20 cellular contexts compared by ENCODE assay signal in genomic region chr5:164383662-164384061, GRCh38.
A peak's percentile ranks its signal among the peaks of the same experiment; 100 is the strongest.
DNase-seq lines count a peak whose midpoint lies in the region; ATAC-seq, FAIRE-seq and TF ChIP-seq lines count a peak whose summit lies in the region.
"Had no signal": no experiment of that assay in that cellular context is flagged by ENCODE, and none has a peak within 500 bp of the region (broad histone marks: within the 10 kb centered on the region; RNA-seq: fewer than 3 reads in every experiment).

No MANE protein-coding gene starts in this region.

- H3K9me3 ChIP-seq in K562 (replicated peaks; ENCODE audit: control insufficient read depth, insufficient read depth, low read depth, low read length) = peaks cover 11% of the 10 kb centered on the region
- H3K9me3 ChIP-seq in kidney (ENCODE audit: control insufficient read depth in 1 of 2, low read length in 2 of 2) = no peaks in the 10 kb centered on the region
- peaks cover 67% of the 10 kb centered on the region for H3K9me3 ChIP-seq in HepG2 (ENCODE audit: low read length)
- H3K9me3 ChIP-seq in stomach = peaks cover 0 to 29% (median 13%) of the 10 kb centered on the region in 4 donors
- H3K9me3 ChIP-seq: A549, BE2C had no signal

- no peaks in the 10 kb centered on the region for H3K27me3 ChIP-seq in K562 (ENCODE audit: control insufficient read depth in 2 of 2, insufficient read depth in 2 of 2, low read length in 2 of 2)
- H3K27me3 ChIP-seq in HepG2 (ENCODE audit: control insufficient read depth in 1 of 2, insufficient read depth in 2 of 2, low read length in 2 of 2) = no peaks in the 10 kb centered on the region
- no peaks in the 10 kb centered on the region for H3K27me3 ChIP-seq in stomach
- H3K27me3 ChIP-seq: BE2C, BLaER1 had no signal

- H3K4me3 ChIP-seq in K562 = no peak overlapping the region
- H3K4me3 ChIP-seq in kidney (ENCODE audit: low read length in 2 of 2) = no peak overlapping the region
- no peak overlapping the region for H3K4me3 ChIP-seq in HepG2 (replicated peaks in 1 of 3; ENCODE audit: insufficient read depth in 1 of 3, low read depth in 2 of 3, low read length in 3 of 3)
- no peak overlapping the region for H3K4me3 ChIP-seq in stomach
- H3K4me3 ChIP-seq: A549, BLaER1 had no signal

- TF ChIP-seq RAD21 in K562 (CRISPR knock-in tag; conservative IDR thresholded peaks at IDR 0.05 in 1 of 2, IDR thresholded peaks at IDR 0.05 in 1 of 2) (no peak), HepG2 (CRISPR knock-in tag; IDR thresholded peaks at IDR 0.05) (no peak)

- CTCF ChIA-PET in K562 (lab: Yijun Ruan, JAX; ENCODE audit: low intra/inter-chr PET ratio) (no interaction called here), HepG2 (lab: Yijun Ruan, JAX; ENCODE audit: low intra/inter-chr PET ratio, low total read pairs) (no interaction called here)

- TF ChIP-seq EP300 in K562 (IDR thresholded peaks at IDR 0.05; ENCODE audit: low read length) (no peak), HepG2 (IDR thresholded peaks at IDR 0.05; ENCODE audit: low read depth in 2 of 2, low read length in 2 of 2) (no peak), HepG2 (CRISPR knock-in tag; IDR thresholded peaks at IDR 0.05; ENCODE audit: borderline replicate concordance) (no peak), stomach (IDR thresholded peaks at IDR 0.05) (no peak)

- in situ Hi-C loops in K562 (cut with MboI) (no loop called here), HepG2 (cut with HindIII; ENCODE audit: extremely low pct_ligation_motif_present, low pct_unique_long_range_greater_than_20kb) (no loop called here)

- no peak overlapping the region for H2AFZ ChIP-seq in K562 (ENCODE audit: low read depth, low read length)
- no peak overlapping the region for H2AFZ ChIP-seq in HepG2 (ENCODE audit: low read length)

- ATAC-seq in K562 (no peak), HepG2 (no peak)
- ATAC-seq: A549 had no signal

- intact Hi-C loops in K562 (cut with micrococcal nuclease) = no loop called here
- intact Hi-C loops in kidney (cut with DNase I) = no loop called here
- intact Hi-C loops in HepG2 (cut with micrococcal nuclease; ENCODE audit: unreplicated experiment) = no loop called here
- intact Hi-C loops in stomach (cut with DNase I; ENCODE audit: low total_unique reads) = no loop called here

- H3K4me1 ChIP-seq in K562 (replicated peaks in 1 of 2; ENCODE audit: control insufficient read depth in 2 of 2, insufficient read depth in 2 of 2, low read length in 2 of 2) (no peaks in the 10 kb centered on the region), kidney (ENCODE audit: control insufficient read depth in 1 of 2, insufficient read depth in 1 of 2, low read depth in 1 of 2, low read length in 2 of 2) (no peaks in the 10 kb centered on the region), HepG2 (ENCODE audit: insufficient read depth, low read length) (no peaks in the 10 kb centered on the region), stomach (no peaks in the 10 kb centered on the region)
- H3K4me1 ChIP-seq: A549, BE2C, BLaER1 had no signal

- BruUV-seq in K562 (replicated peaks; lab: Mats Ljungman, UMichigan) (no TSS peak), HepG2 (replicated peaks; lab: Mats Ljungman, UMichigan) (no TSS peak)

- TF ChIP-seq POLR2A in K562 (conservative IDR thresholded peaks at IDR 0.05) (no peak), HepG2 (IDR thresholded peaks at IDR 0.05; ENCODE audit: insufficient read depth in 1 of 2, low read depth in 2 of 2, low read length in 2 of 2) (no peak), stomach (IDR thresholded peaks at IDR 0.05) (no peak)

- H3K4me2 ChIP-seq in K562 (ENCODE audit: insufficient read depth, low read length) = no peak overlapping the region
- H3K4me2 ChIP-seq in HepG2 (ENCODE audit: low read depth, low read length) = no peak overlapping the region
- H3K4me2 ChIP-seq: A549, BLaER1 had no signal

- H3K79me2 ChIP-seq in K562 (ENCODE audit: control insufficient read depth, insufficient read depth, low read length) = no peaks in the 10 kb centered on the region
- no peaks in the 10 kb centered on the region for H3K79me2 ChIP-seq in HepG2 (ENCODE audit: insufficient read depth, low read length)

- H3K9me1 ChIP-seq in K562 (ENCODE audit: control insufficient read depth, insufficient read depth, low read length) = no peaks in the 10 kb centered on the region

- FAIRE-seq in K562 (lab: Jason Lieb, UNC) (no peak), endometrium (lab: Jason Lieb, UNC) (peak; percentile 57), kidney (lab: Jason Lieb, UNC) (peak; percentile 30), HepG2 (lab: Jason Lieb, UNC) (no peak)
- FAIRE-seq: A549, G401.6, GM12891, GM19239 had no signal

- no peaks in the 10 kb centered on the region for H3K36me3 ChIP-seq in K562 (ENCODE audit: control insufficient read depth, insufficient read depth, low read length)
- no peaks in the 10 kb centered on the region for H3K36me3 ChIP-seq in kidney (ENCODE audit: control insufficient read depth in 1 of 2, insufficient read depth in 2 of 2, low read length in 2 of 2)
- H3K36me3 ChIP-seq in HepG2 (replicated peaks in 1 of 2; ENCODE audit: control insufficient read depth in 1 of 2, insufficient read depth in 2 of 2, low read length in 2 of 2) = no peaks in the 10 kb centered on the region
- no peaks in the 10 kb centered on the region for H3K36me3 ChIP-seq in stomach
- H3K36me3 ChIP-seq: BE2C, BLaER1 had no signal

- WGBS in K562 (ENCODE audit: insufficient coverage, low coverage, missing lambda C conversion rate) = 20% methylated on average over 2 of the region's 2 CpGs
- 0% methylated on average over 2 of the region's 2 CpGs for WGBS in HepG2 (ENCODE audit: low lambda C conversion rate)
- WGBS in stomach, 5 donors = 58 to 81% (median 66%) methylated on average over 2 of the region's 2 CpGs

- no peak for TF ChIP-seq CTCF in K562 (IDR thresholded peaks at IDR 0.05 in 2 of 3, conservative IDR thresholded peaks at IDR 0.05 in 1 of 3; ENCODE audit: insufficient read depth in 2 of 3, low read depth in 1 of 3, low read length in 3 of 3)
- no peak for TF ChIP-seq CTCF in kidney (IDR thresholded peaks at IDR 0.05; ENCODE audit: borderline replicate concordance, extremely low read depth, insufficient read depth)
- TF ChIP-seq CTCF in HepG2 (CRISPR knock-in tag; IDR thresholded peaks at IDR 0.05) = no peak
- no peak for TF ChIP-seq CTCF in stomach (IDR thresholded peaks at IDR 0.05)

- H3K9ac ChIP-seq in K562 (ENCODE audit: insufficient read depth in 1 of 2, low read depth in 2 of 2, low read length in 2 of 2) (no peak overlapping the region), kidney (ENCODE audit: low read length in 2 of 2) (no peak overlapping the region), HepG2 (ENCODE audit: insufficient read depth, low read depth, low read length) (no peak overlapping the region)
- H3K9ac ChIP-seq: BLaER1 had no signal

- no peaks in the 10 kb centered on the region for H4K20me1 ChIP-seq in K562 (replicated peaks; ENCODE audit: control insufficient read depth, insufficient read depth, low read length)
- H4K20me1 ChIP-seq in HepG2 (ENCODE audit: insufficient read depth, low read length) = no peaks in the 10 kb centered on the region
- H4K20me1 ChIP-seq: BLaER1 had no signal

- H3K27ac ChIP-seq in K562 (ENCODE audit: extremely low read depth, low read depth, low read length) (no peak overlapping the region), kidney (ENCODE audit: low read depth in 2 of 2, low read length in 2 of 2) (no peak overlapping the region), HepG2 (ENCODE audit: extremely low read length, insufficient read depth, low read length) (no peak overlapping the region), stomach (no peak overlapping the region)
- H3K27ac ChIP-seq: 22Rv1, A549, BLaER1 had no signal

- DNase-seq in K562 (ENCODE audit: extremely low read depth in 1 of 4, low spot score in 3 of 4) (no peak), kidney (no peak), HepG2 (ENCODE audit: low spot score) (no peak), stomach (no peak)
- DNase-seq: ACHN; BE2C; C1 segment of cervical spinal cord; CD4-positive, alpha-beta memory T cell; CD4-positive, CD25-positive, alpha-beta regulatory T cell; CD8-positive, alpha-beta memory T cell; COR-L47; DMS79 treated with DMSO at 0.1 percent for 48 hours; GF-D8 had no signal

- POLR2A ChIA-PET in K562 (lab: Yijun Ruan, JAX) (no interaction called here), HepG2 (lab: Yijun Ruan, JAX) (no interaction called here)

TF ChIP-seq in K562, 482 proteins besides CTCF, POLR2A, EP300 and RAD21 (continues in another document):
- TF ChIP-seq CBX3 (IDR thresholded peaks at IDR 0.05; ENCODE audit: borderline replicate concordance in 1 of 2, low read length in 2 of 2) = peak in 1 of 2 experiments; percentile 84; a peak in 2 of 3 replicates
- 0 out of 2 replicates have a peak, but pooled peaks have one; percentile 38 for TF ChIP-seq CBX5 (IDR thresholded peaks at IDR 0.05; ENCODE audit: borderline replicate concordance, low read depth)
- no peak for TF ChIP-seq RFX5 (IDR thresholded peaks at IDR 0.05; ENCODE audit: low read depth, low read length)
- TF ChIP-seq RBFOX2 (IDR thresholded peaks at IDR 0.05; ENCODE audit: low read depth, low read length) = no peak
- TF ChIP-seq RB1 (IDR thresholded peaks at IDR 0.05; ENCODE audit: low read depth) = no peak
- peak; percentile 79; the same call in 1 of the 2 replicates for TF ChIP-seq HLTF (IDR thresholded peaks at IDR 0.05)
- peak in 1 of 2 experiments; percentile 64; a peak in 3 of 4 replicates for TF ChIP-seq TRIM24 (IDR thresholded peaks at IDR 0.05)

TF ChIP-seq in HepG2, 621 proteins besides CTCF, POLR2A, EP300 and RAD21:
- no peak for TF ChIP-seq TRIM22 (IDR thresholded peaks at IDR 0.05)
- no peak for TF ChIP-seq ZNF678 (CRISPR knock-in tag; IDR thresholded peaks at IDR 0.05)
- TF ChIP-seq ZNF639 (CRISPR knock-in tag; conservative IDR thresholded peaks at IDR 0.05) = no peak

Comparison
In these comparisons a context has a peak if more than half of its experiments do, and no peak if none do; other contexts are left out.
1. Of the 241 proteins assayed by ChIP-seq in both HepG2 and K562: peak only in HepG2: none; only in K562: CBX5; in both: none; in neither: 239; mixed calls (peak in some experiments, not most) for 1.